In genomic region chr6:46921731-46922130, GRCh38 we compare ENCODE assay signal across 19 cellular contexts. TPM values are rescaled to one million over a fixed set of nuclear protein-coding genes. Genes with fewer than 3 reads are reported as not detected.
DNase-seq lines count a peak whose midpoint lies in the region; ATAC-seq and TF ChIP-seq lines count a peak whose summit lies in the region.
"Had no signal": no experiment of that assay in that cellular context is flagged by ENCODE, and none has a peak within 500 bp of the region (broad histone marks: within the 10 kb centered on the region; RNA-seq: fewer than 3 reads in every experiment).

ADGRF5 (minus strand) TSS chr6:46921938; CDS start chr6:46906762, 15,176 bp downstream.

- H3K36me3 ChIP-seq in Peyer's patch (no peaks in the 10 kb centered on the region), esophagus squamous epithelium (no peaks in the 10 kb centered on the region), subcutaneous abdominal adipose tissue (ENCODE audit: control insufficient read depth in 5 of 5, insufficient read depth in 5 of 5, low read length in 5 of 5) (no peaks in the 10 kb centered on the region)

- no peaks in the 10 kb centered on the region for H3K27me3 Mint-ChIP-seq in activated CD8-positive, alpha-beta memory T cell treated with anti-CD3 and anti-CD28 coated beads, Interleukin-2, amount 10 ng/mL, durations not matched to agents 7 days and 5 days

- H3K9ac ChIP-seq in subcutaneous abdominal adipose tissue (ENCODE audit: low read length in 5 of 5): peak within 1 kb of the TSS in 4 of 5 donors; percentile 50 to 82 (median 58)

- WGBS in esophagus squamous epithelium, 2 donors: 80 to 85% methylated on average over 10 to 13 of the region's 13 CpGs

- H3K4me1 Mint-ChIP-seq in activated CD8-positive, alpha-beta memory T cell treated with anti-CD3 and anti-CD28 coated beads, Interleukin-2, amount 10 ng/mL, durations not matched to agents 7 days and 5 days: no peaks in the 10 kb centered on the region
- H3K4me1 Mint-ChIP-seq: IgD-negative memory B cell had no signal

- TF ChIP-seq POLR2A in Peyer's patch (IDR thresholded peaks at IDR 0.05) (no peak), esophagus squamous epithelium (IDR thresholded peaks at IDR 0.05) (no peak)

- H3K27ac ChIP-seq in Peyer's patch (peak within 1 kb of the TSS in 3 of 4 donors; percentile 17 to 50 (median 46)), esophagus squamous epithelium (peak within 1 kb of the TSS; percentile 41 to 77 (median 65)), subcutaneous abdominal adipose tissue (ENCODE audit: low read depth, low read length) (peak within 1 kb of the TSS; percentile 81)

- H3K4me3 ChIP-seq in Peyer's patch (peak within 1 kb of the TSS in 2 of 4 donors; percentile 11 to 19), esophagus squamous epithelium (peak within 1 kb of the TSS in 3 of 4 donors; percentile 20 to 49 (median 34)), subcutaneous abdominal adipose tissue (ENCODE audit: low read depth in 1 of 5, low read length in 5 of 5) (peak within 1 kb of the TSS; percentile 28 to 83 (median 69))

- H3K9me3 ChIP-seq in Peyer's patch (no peaks in the 10 kb centered on the region), esophagus squamous epithelium (no peaks in the 10 kb centered on the region), subcutaneous abdominal adipose tissue (ENCODE audit: control insufficient read depth in 5 of 5, low read length in 5 of 5) (no peaks in the 10 kb centered on the region)
- H3K9me3 ChIP-seq: Caco-2 had no signal

- DNase-seq in Peyer's patch: no peak
- DNase-seq in esophagus squamous epithelium (lab: John Stamatoyannopoulos, UW): no peak
- peak; percentile 42 to 59 for DNase-seq in lung microvascular endothelial cell (ENCODE audit: low read depth in 2 of 2)
- no peak for DNase-seq in GDM1 (lab: John Stamatoyannopoulos, UW)
- DNase-seq in activated CD8-positive, alpha-beta memory T cell treated with anti-CD3 and anti-CD28 coated beads, Interleukin-2, amount 10 ng/mL, durations not matched to agents 7 days and 5 days: no peak
- DNase-seq in NCI-H774 (lab: John Stamatoyannopoulos, UW): no peak
- DNase-seq in NCI-H748 treated with DMSO at 0.1 percent for 48 hours (lab: John Stamatoyannopoulos, UW): no peak
- DNase-seq: activated CD4-positive, alpha-beta T cell treated with anti-CD3 and anti-CD28 coated beads, Interleukin-2, amount 50 U/mL, for 1 hour; activated T-cell treated with anti-CD3 and anti-CD28 coated beads, Interleukin-2, amount 50 U/mL, for 24 hours; Caco-2; hippocampal formation; NCI-H2171 treated with DMSO at 0.1 percent for 48 hours; NK-92 treated with Interleukin-12 subunit alpha and Interleukin-12 subunit beta, amount 100 ng/mL, for 24 hours; SIG-M5; small intestine; T-helper 9 cell had no signal

- no peak for ATAC-seq in activated CD8-positive, alpha-beta memory T cell treated with anti-CD3 and anti-CD28 coated beads, Interleukin-2, amount 10 ng/mL, durations not matched to agents 7 days and 5 days
- ATAC-seq: natural killer cell treated with Interleukin-12 subunit alpha and Interleukin-12 subunit beta and Interleukin-15 and Interleukin-18, amount 100 ng/mL, for 72 hours had no signal

- H3K27ac Mint-ChIP-seq in activated CD8-positive, alpha-beta memory T cell treated with anti-CD3 and anti-CD28 coated beads, Interleukin-2, amount 10 ng/mL, durations not matched to agents 7 days and 5 days: no peak within 1 kb of the TSS
- H3K27ac Mint-ChIP-seq: activated T-cell treated with anti-CD3 and anti-CD28 coated beads, Interleukin-2, amount 50 U/mL, for 24 hours; IgD-negative memory B cell; natural killer cell treated with Interleukin-12 subunit alpha and Interleukin-12 subunit beta and Interleukin-15 and Interleukin-18, amount 100 ng/mL, for 72 hours had no signal

- no peaks in the 10 kb centered on the region for H3K9me3 Mint-ChIP-seq in activated CD8-positive, alpha-beta memory T cell treated with anti-CD3 and anti-CD28 coated beads, Interleukin-2, amount 10 ng/mL, durations not matched to agents 7 days and 5 days (ENCODE audit: low read depth)
- H3K9me3 Mint-ChIP-seq: activated T-cell treated with anti-CD3 and anti-CD28 coated beads, Interleukin-2, amount 50 U/mL, for 24 hours had no signal

- CTCF ChIA-PET in activated CD8-positive, alpha-beta memory T cell treated with anti-CD3 and anti-CD28 coated beads, Interleukin-2, amount 10 ng/mL, durations not matched to agents 7 days and 5 days (lab: Charles Lee): no interaction called here

- H3K36me3 Mint-ChIP-seq in activated CD8-positive, alpha-beta memory T cell treated with anti-CD3 and anti-CD28 coated beads, Interleukin-2, amount 10 ng/mL, durations not matched to agents 7 days and 5 days: no peaks in the 10 kb centered on the region
- H3K36me3 Mint-ChIP-seq: IgD-negative memory B cell; natural killer cell treated with Interleukin-12 subunit alpha and Interleukin-12 subunit beta and Interleukin-15 and Interleukin-18, amount 100 ng/mL, for 72 hours had no signal

- intact Hi-C loops in esophagus squamous epithelium (cut with DNase I): no loop called here

- no peaks in the 10 kb centered on the region for H3K27me3 ChIP-seq in Peyer's patch
- H3K27me3 ChIP-seq in esophagus squamous epithelium: no peaks in the 10 kb centered on the region
- peaks cover 0 to 2% (median 0%) of the 10 kb centered on the region in 5 donors for H3K27me3 ChIP-seq in subcutaneous abdominal adipose tissue (ENCODE audit: control insufficient read depth in 5 of 5, insufficient read depth in 4 of 5, low read length in 5 of 5)

- no peak within 1 kb of the TSS for H3K4me3 Mint-ChIP-seq in activated CD8-positive, alpha-beta memory T cell treated with anti-CD3 and anti-CD28 coated beads, Interleukin-2, amount 10 ng/mL, durations not matched to agents 7 days and 5 days
- H3K4me3 Mint-ChIP-seq: activated T-cell treated with anti-CD3 and anti-CD28 coated beads, Interleukin-2, amount 50 U/mL, for 24 hours; natural killer cell treated with Interleukin-12 subunit alpha and Interleukin-12 subunit beta and Interleukin-15 and Interleukin-18, amount 100 ng/mL, for 72 hours had no signal

- TF ChIP-seq CTCF in Peyer's patch (IDR thresholded peaks at IDR 0.05) (no peak), esophagus squamous epithelium (IDR thresholded peaks at IDR 0.05) (no peak)

- H3K4me1 ChIP-seq in Peyer's patch: no peaks in the 10 kb centered on the region
- H3K4me1 ChIP-seq in esophagus squamous epithelium: peaks cover 0 to 10% (median 0%) of the 10 kb centered on the region in 3 donors
- peaks cover 0 to 48% (median 9%) of the 10 kb centered on the region in 5 donors for H3K4me1 ChIP-seq in subcutaneous abdominal adipose tissue (ENCODE audit: control insufficient read depth in 5 of 5, insufficient read depth in 5 of 5, low read length in 5 of 5)
- H3K4me1 ChIP-seq: Caco-2 had no signal

RNA-seq across cellular contexts. Expression of gene ADGRF5, which starts in this region (rescaled TPM):
- total RNA-seq in Peyer's patch: 1 to 10 TPM; 3.8 to 9.9 (median 5.4) TPM
- 1 to 10 TPM; 1.1 to 9.5 (median 4.0) TPM for total RNA-seq in esophagus squamous epithelium
- total RNA-seq in lung microvascular endothelial cell: 57.3 and 83.7 TPM in 2 replicates
- not detected for total RNA-seq in activated CD8-positive, alpha-beta memory T cell treated with anti-CD3 and anti-CD28 coated beads, Interleukin-2, amount 10 ng/mL, durations not matched to agents 7 days and 5 days
- total RNA-seq: Caco-2; natural killer cell treated with Interleukin-12 subunit alpha and Interleukin-12 subunit beta and Interleukin-15 and Interleukin-18, amount 100 ng/mL, for 72 hours had no signal

Comparison
In these comparisons a context has a peak if more than half of its experiments do, and no peak if none do; other contexts are left out.
1. DNase-seq: peak in lung microvascular endothelial cell (2 of 2); none in Peyer's patch (0 of 3), esophagus squamous epithelium (single experiment), GDM1 (single experiment), activated CD8-positive, alpha-beta memory T cell treated with anti-CD3 and anti-CD28 coated beads, Interleukin-2, amount 10 ng/mL, durations not matched to agents 7 days and 5 days (single experiment), NCI-H774 (single experiment) and NCI-H748 treated with DMSO at 0.1 percent for 48 hours (single experiment).
2. Peak in every context shown above with its lines, with median percentiles within 50 percentile points of each other: H3K27ac ChIP-seq.